In the genomic region with DNA sequence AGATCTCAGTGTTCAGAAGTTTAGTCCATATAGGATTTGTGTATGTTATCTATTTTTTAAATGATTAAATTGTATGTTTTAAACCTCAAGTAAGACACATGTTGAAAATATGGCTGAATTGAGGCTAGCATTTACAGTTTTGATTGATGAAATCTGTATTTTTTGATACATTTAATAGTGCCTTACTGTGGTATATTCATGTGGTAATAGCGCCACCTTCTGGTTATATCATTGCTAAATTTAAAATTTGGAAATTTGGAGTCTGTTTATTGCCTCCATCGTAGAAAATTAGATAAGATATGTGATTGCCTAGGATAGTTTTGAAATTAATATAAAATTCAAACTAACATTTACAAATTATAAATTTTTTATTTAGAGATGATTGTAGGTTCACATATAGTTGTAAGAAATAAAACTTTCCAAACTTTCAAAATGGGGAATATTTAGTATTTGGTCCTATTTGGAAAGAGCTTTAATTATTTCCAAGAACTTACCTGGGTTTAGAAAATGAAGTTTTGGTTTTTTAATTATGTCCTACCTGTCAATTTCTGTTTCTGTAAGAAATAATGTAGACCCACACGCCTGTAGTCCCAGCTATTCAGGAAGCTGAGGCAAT, we compare ENCODE assay signal across 9 cellular contexts. TPM values are rescaled to one million over a fixed set of nuclear protein-coding genes. Genes with fewer than 3 reads are reported as not detected.
A peak's percentile ranks its signal among the peaks of the same experiment; 100 is the strongest.
DNase-seq lines count a peak whose midpoint lies in the region; ATAC-seq and TF ChIP-seq lines count a peak whose summit lies in the region.
"Had no signal": no experiment of that assay in that cellular context is flagged by ENCODE, and none has a peak within 500 bp of the region (broad histone marks: within the 10 kb centered on the region; RNA-seq: fewer than 3 reads in every experiment).

No MANE protein-coding gene starts in this region.

- intact Hi-C loops in activated CD4-positive, alpha-beta T cell treated with anti-CD3 and anti-CD28 coated beads for 36 hours (cut with DNase I, micrococcal nuclease), result loop anchor here (1.0 to 10.0 kb wide), 7 partner anchors 61 to 291 kb away; a partner anchor contains a TSS
- intact Hi-C loops in right lobe of liver (cut with DNase I), result loop anchor here in 1 of 2 donors (10.0 kb wide), 1 partner anchor 141 kb away; no protein-coding TSS in a partner anchor

- CTCF ChIA-PET in activated CD4-positive, alpha-beta T cell treated with anti-CD3 and anti-CD28 coated beads for 36 hours (lab: Charles Lee), result interaction anchor here (0.6 to 4.3 kb wide), 45 partner anchors 9 to 286 kb away, joined by 3 to 87 read pairs (median 4); a partner anchor contains a TSS

- H3K27ac ChIP-seq in right lobe of liver, result no peak overlapping the region
- no peak overlapping the region for H3K27ac ChIP-seq in substantia nigra (ENCODE audit: low read depth, low read length, poor library complexity, severe bottlenecking)

- H3K27me3 Mint-ChIP-seq in activated CD4-positive, alpha-beta T cell treated with anti-CD3 and anti-CD28 coated beads for 36 hours, result no peaks in the 10 kb centered on the region

- H3K4me3 ChIP-seq in right lobe of liver (no peak overlapping the region), MG63 (no peak overlapping the region)

- TF ChIP-seq CTCF in right lobe of liver (IDR thresholded peaks at IDR 0.05), result peak; percentile 64 to 68 (median 68)

- H3K4me1 ChIP-seq in right lobe of liver, result no peaks in the 10 kb centered on the region

- H3K4me1 Mint-ChIP-seq in activated CD4-positive, alpha-beta T cell treated with anti-CD3 and anti-CD28 coated beads for 36 hours, result no peaks in the 10 kb centered on the region

- peaks cover 2% of the 10 kb centered on the region for H3K9me3 Mint-ChIP-seq in activated CD4-positive, alpha-beta T cell treated with anti-CD3 and anti-CD28 coated beads for 36 hours (ENCODE audit: low read depth)

- H3K9me3 ChIP-seq in right lobe of liver, result no peaks in the 10 kb centered on the region
- H3K9me3 ChIP-seq in MG63, result no peaks in the 10 kb centered on the region

- peak; percentile 39 for ATAC-seq in activated CD4-positive, alpha-beta T cell treated with anti-CD3 and anti-CD28 coated beads for 36 hours
- ATAC-seq in right lobe of liver, result peak in 3 of 4 donors; percentile 55 to 66 (median 60)

- POLR2A ChIA-PET in activated CD4-positive, alpha-beta T cell treated with anti-CD3 and anti-CD28 coated beads for 36 hours (lab: Charles Lee), result no interaction called here

- H3K36me3 Mint-ChIP-seq in activated CD4-positive, alpha-beta T cell treated with anti-CD3 and anti-CD28 coated beads for 36 hours (ENCODE audit: low read depth), result peaks cover 3% of the 10 kb centered on the region

- H3K27me3 ChIP-seq in right lobe of liver (no peaks in the 10 kb centered on the region), MG63 (no peaks in the 10 kb centered on the region)

- H3K27ac Mint-ChIP-seq in activated CD4-positive, alpha-beta T cell treated with anti-CD3 and anti-CD28 coated beads for 36 hours, result no peak overlapping the region

- DNase-seq in activated CD4-positive, alpha-beta T cell treated with anti-CD3 and anti-CD28 coated beads for 36 hours, result no peak
- DNase-seq in activated CD4-positive, alpha-beta T cell treated with anti-CD3 and anti-CD28 coated beads for 48 hours, result no peak
- DNase-seq in NCI-H345 (lab: John Stamatoyannopoulos, UW), result peak; percentile 14
- DNase-seq in central memory CD4-positive, alpha-beta T cell, result peak; percentile 54
- no peak for DNase-seq in right lobe of liver
- no peak for DNase-seq in substantia nigra (lab: John Stamatoyannopoulos, UW)
- DNase-seq in activated CD8-positive, alpha-beta memory T cell treated with anti-CD3 and anti-CD28 coated beads for 24 hours, result no peak
- no peak for DNase-seq in MG63

- H3K4me3 Mint-ChIP-seq in activated CD4-positive, alpha-beta T cell treated with anti-CD3 and anti-CD28 coated beads for 36 hours, result no peak overlapping the region

- no peak for TF ChIP-seq POLR2A in right lobe of liver (IDR thresholded peaks at IDR 0.05)

- H3K36me3 ChIP-seq in right lobe of liver (peaks cover 0 to 2% (median 0%) of the 10 kb centered on the region in 4 donors), MG63 (no peaks in the 10 kb centered on the region)

- 30% methylated on average over 3 of the region's 3 CpGs for WGBS in right lobe of liver (ENCODE audit: insufficient coverage, low coverage, low lambda C conversion rate, missing lambda C conversion rate)

RNA-seq across cellular contexts. Expression of a gene that starts 19.1 kb away (rescaled TPM):
- not detected for total RNA-seq in activated CD4-positive, alpha-beta T cell treated with anti-CD3 and anti-CD28 coated beads for 36 hours
- total RNA-seq in right lobe of liver, result not detected
- total RNA-seq in MG63 (2014; rRNA removed; shearing (Covaris generic); ENCODE audit: low replicate concordance), result not detected in 2 replicates
- total RNA-seq: activated CD8-positive, alpha-beta memory T cell treated with anti-CD3 and anti-CD28 coated beads for 36 hours had no signal

RNA-seq across cellular contexts. Expression of a gene that starts 26.0 kb away (rescaled TPM):
- not detected for total RNA-seq in activated CD4-positive, alpha-beta T cell treated with anti-CD3 and anti-CD28 coated beads for 36 hours
- 100 to 1,000 TPM in 3 of 6 experiments, 10 to 100 TPM in 3; 91.9 to 224 (median 134) TPM for total RNA-seq in right lobe of liver
- 26.0 and 40.8 TPM in 2 replicates for total RNA-seq in MG63 (2014; rRNA removed; shearing (Covaris generic); ENCODE audit: low replicate concordance)
- total RNA-seq: activated CD8-positive, alpha-beta memory T cell treated with anti-CD3 and anti-CD28 coated beads for 36 hours had no signal

Comparison
In these comparisons a context has a peak if more than half of its experiments do, and no peak if none do; other contexts are left out.
1. DNase-seq: peak in NCI-H345 (single experiment) and central memory CD4-positive, alpha-beta T cell (single experiment); none in activated CD4-positive, alpha-beta T cell treated with anti-CD3 and anti-CD28 coated beads for 36 hours (single experiment), activated CD4-positive, alpha-beta T cell treated with anti-CD3 and anti-CD28 coated beads for 48 hours (single experiment), right lobe of liver (0 of 3), substantia nigra (0 of 49), activated CD8-positive, alpha-beta memory T cell treated with anti-CD3 and anti-CD28 coated beads for 24 hours (single experiment) and MG63 (single experiment).
2. RNA of a gene that starts 26.0 kb away (total RNA-seq): 91.9 to 224 TPM in right lobe of liver and 26.0 to 40.8 TPM in MG63; not detected in activated CD4-positive, alpha-beta T cell treated with anti-CD3 and anti-CD28 coated beads for 36 hours; every median in the first group is over 10 times any median in the second.